In genomic region chr10:26890956-26891355, GRCh38 we compare ENCODE assay signal across 8 cellular contexts. TPM values are rescaled to one million over a fixed set of nuclear protein-coding genes. Genes with fewer than 3 reads are reported as not detected.
DNase-seq lines count a peak whose midpoint lies in the region; ATAC-seq and TF ChIP-seq lines count a peak whose summit lies in the region.

No MANE protein-coding gene starts in this region.

- intact Hi-C loops in colonic mucosa (cut with DNase I), result no loop called here

- no peak overlapping the region for H3K18ac ChIP-seq in mesenchymal stem cell (ENCODE audit: low read depth in 1 of 2, low read length in 2 of 2)

- H3K4me2 ChIP-seq in mesenchymal stem cell (ENCODE audit: low read length, poor library complexity, severe bottlenecking), result no peak overlapping the region

- no peak for TF ChIP-seq EP300 in tibial nerve (IDR thresholded peaks at IDR 0.05)

- H2BK120ac ChIP-seq in mesenchymal stem cell (ENCODE audit: low read depth, low read length), result no peak overlapping the region

- peak; percentile 7 for DNase-seq in GF-D8 (lab: John Stamatoyannopoulos, UW)
- peak; percentile 85 for DNase-seq in LNCaP clone FGC (ENCODE audit: low read depth)
- peak; percentile 48 for DNase-seq in SW480 (ENCODE audit: low spot score)
- peak; percentile 31 for DNase-seq in colonic mucosa
- DNase-seq in mesenchymal stem cell, result peak; percentile 73
- peak in 1 of 2 donors; percentile 10 for DNase-seq in tibial nerve (ENCODE audit: low spot score in 2 of 2)
- DNase-seq in T1000 (lab: John Stamatoyannopoulos, UW), result no peak

- H3K4me1 ChIP-seq in colonic mucosa (no peaks in the 10 kb centered on the region), mesenchymal stem cell (ENCODE audit: control insufficient read depth, insufficient read depth, low read depth, low read length) (no peaks in the 10 kb centered on the region), tibial nerve (no peaks in the 10 kb centered on the region)

- H3K27ac ChIP-seq in colonic mucosa (no peak overlapping the region), mesenchymal stem cell (ENCODE audit: low read length, poor library complexity, severe bottlenecking) (no peak overlapping the region), tibial nerve (no peak overlapping the region)

- no peaks in the 10 kb centered on the region for H3K79me1 ChIP-seq in mesenchymal stem cell (replicated peaks; ENCODE audit: low read length, poor library complexity, severe bottlenecking)

- H3K36me3 ChIP-seq in colonic mucosa (no peaks in the 10 kb centered on the region), mesenchymal stem cell (ENCODE audit: control insufficient read depth in 1 of 2, insufficient read depth in 2 of 2, low read depth in 1 of 2, low read length in 2 of 2) (no peaks in the 10 kb centered on the region), tibial nerve (no peaks in the 10 kb centered on the region)

- TF ChIP-seq CTCF in LNCaP clone FGC (IDR thresholded peaks at IDR 0.05; ENCODE audit: control insufficient read depth, extremely low read depth, insufficient read depth), result peak; percentile 87
- peak; percentile 35 for TF ChIP-seq CTCF in colonic mucosa (IDR thresholded peaks at IDR 0.05)
- TF ChIP-seq CTCF in tibial nerve (IDR thresholded peaks at IDR 0.05), result peak in 3 of 5 experiments; percentile 8 to 35 (median 31)

- H3K27me3 ChIP-seq in colonic mucosa, result no peaks in the 10 kb centered on the region
- H3K27me3 ChIP-seq in mesenchymal stem cell (ENCODE audit: control insufficient read depth in 1 of 2, insufficient read depth in 1 of 2, low read length in 2 of 2), result peaks cover 8 to 10% of the 10 kb centered on the region in 2 experiments
- H3K27me3 ChIP-seq in tibial nerve, result no peaks in the 10 kb centered on the region

- H4K91ac ChIP-seq in mesenchymal stem cell (ENCODE audit: low read length), result no peak overlapping the region

- H4K8ac ChIP-seq in mesenchymal stem cell (ENCODE audit: low read length), result no peak overlapping the region

- no peak for TF ChIP-seq POLR2A in tibial nerve (IDR thresholded peaks at IDR 0.05)

- 86% methylated on average over 5 of the region's 5 CpGs for WGBS in mesenchymal stem cell
- 43 to 50% methylated on average over 5 of the region's 5 CpGs for WGBS in tibial nerve, 2 donors

- H3K9me3 ChIP-seq in colonic mucosa, result no peaks in the 10 kb centered on the region
- H3K9me3 ChIP-seq in mesenchymal stem cell (ENCODE audit: control insufficient read depth, low read length), result no peaks in the 10 kb centered on the region
- no peaks in the 10 kb centered on the region for H3K9me3 ChIP-seq in tibial nerve

- H2BK12ac ChIP-seq in mesenchymal stem cell (ENCODE audit: low read length in 2 of 2), result no peak overlapping the region

- no peak overlapping the region for H2BK15ac ChIP-seq in mesenchymal stem cell (ENCODE audit: low read depth, poor library complexity, severe bottlenecking)

- H2AFZ ChIP-seq in mesenchymal stem cell (ENCODE audit: low read depth, low read length), result no peak overlapping the region

- no peak overlapping the region for H3K4me3 ChIP-seq in LNCaP clone FGC (ENCODE audit: low read depth, low read length)
- no peak overlapping the region for H3K4me3 ChIP-seq in colonic mucosa
- no peak overlapping the region for H3K4me3 ChIP-seq in mesenchymal stem cell (ENCODE audit: insufficient read depth in 1 of 2, low read depth in 1 of 2, low read length in 2 of 2)
- H3K4me3 ChIP-seq in tibial nerve, result no peak overlapping the region

- H3K4ac ChIP-seq in mesenchymal stem cell (ENCODE audit: low read depth in 1 of 2, low read length in 2 of 2), result no peak overlapping the region

- no peak overlapping the region for H2AK5ac ChIP-seq in mesenchymal stem cell (ENCODE audit: low read length, severe bottlenecking)

- H3K9ac ChIP-seq in colonic mucosa (ENCODE audit: low read depth in 2 of 2, low read length in 2 of 2), result no peak overlapping the region
- no peak overlapping the region for H3K9ac ChIP-seq in mesenchymal stem cell (ENCODE audit: low read length)

- H2BK5ac ChIP-seq in mesenchymal stem cell (ENCODE audit: low read depth, low read length, poor library complexity, severe bottlenecking), result no peak overlapping the region

- no peak overlapping the region for H3K23ac ChIP-seq in mesenchymal stem cell (ENCODE audit: low read length in 2 of 2)

- no peak for ATAC-seq in GM18861 (IDR thresholded peaks at IDR 0.05; ENCODE audit: unreplicated experiment)

- H3K14ac ChIP-seq in mesenchymal stem cell (ENCODE audit: low read length in 2 of 2), result no peak overlapping the region

RNA-seq across cellular contexts. Expression of gene ABI1, which starts 30.2 kb away (rescaled TPM):
- 10 to 100 TPM; 45.6 to 65.3 TPM for total RNA-seq in colonic mucosa
- polyA plus RNA-seq in mesenchymal stem cell (2013, experiment 1 of 2), result 42.8 TPM
- 43.4 TPM for polyA plus RNA-seq in mesenchymal stem cell (2013, experiment 2 of 2)
- total RNA-seq in tibial nerve, result 10 to 100 TPM; 25.9 to 32.1 (median 29.9) TPM

Comparison
In these comparisons a context has a peak if more than half of its experiments do, and no peak if none do; other contexts are left out.
1. CTCF ChIP-seq: peak in every context shown above with its lines; median percentile 87 in LNCaP clone FGC; 35 in colonic mucosa; 31 in tibial nerve.